In the genomic region with DNA sequence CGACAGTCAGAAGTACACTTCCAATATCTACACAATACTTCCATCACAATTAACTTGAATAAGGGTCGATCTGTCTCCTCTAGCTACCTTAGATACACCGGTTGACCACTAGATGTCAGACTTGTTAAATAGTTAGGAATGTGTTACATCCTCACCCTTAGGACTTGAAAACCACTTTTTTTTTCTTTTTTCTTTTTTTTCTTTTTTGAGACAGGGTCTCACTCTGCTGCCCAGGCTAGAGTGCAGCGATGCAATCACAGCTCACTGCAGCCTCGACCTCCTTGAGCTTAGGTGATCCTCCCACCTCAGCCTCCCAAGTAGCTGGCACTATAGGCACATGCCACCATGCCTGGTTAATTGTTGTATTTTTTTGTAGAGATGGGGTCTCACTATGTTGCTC, we compare ENCODE assay signal across 8 cellular contexts.
DNase-seq lines count a peak whose midpoint lies in the region; ATAC-seq, FAIRE-seq and TF ChIP-seq lines count a peak whose summit lies in the region.

No MANE protein-coding gene starts in this region.

- intact Hi-C loops in activated CD4-positive, alpha-beta memory T cell treated with anti-CD3 and anti-CD28 coated beads for 36 hours (cut with micrococcal nuclease) = loop anchor here (2.0 to 5.0 kb wide), 2 partner anchors 214 to 755 kb away; no protein-coding TSS in a partner anchor

- no peak overlapping the region for H3K4me3 Mint-ChIP-seq in brain
- H3K4me3 Mint-ChIP-seq in activated CD4-positive, alpha-beta memory T cell treated with anti-CD3 and anti-CD28 coated beads for 36 hours = no peak overlapping the region

- no peaks in the 10 kb centered on the region for H3K9me3 Mint-ChIP-seq in brain
- no peaks in the 10 kb centered on the region for H3K9me3 Mint-ChIP-seq in activated CD4-positive, alpha-beta memory T cell treated with anti-CD3 and anti-CD28 coated beads for 36 hours

- CTCF ChIA-PET in activated CD4-positive, alpha-beta memory T cell treated with anti-CD3 and anti-CD28 coated beads for 36 hours (lab: Charles Lee) = interaction anchor here (0.6 to 1.5 kb wide), 9 partner anchors 9 to 1749 kb away, joined by 3 to 4 read pairs (median 4); no protein-coding TSS in a partner anchor

- ATAC-seq in GM19395 (IDR thresholded peaks at IDR 0.05; ENCODE audit: unreplicated experiment) (peak; percentile 94), HG03378 (IDR thresholded peaks at IDR 0.05; ENCODE audit: unreplicated experiment) (peak; percentile 94), left lobe of liver (peak; percentile 84)

- no peaks in the 10 kb centered on the region for H3K27me3 Mint-ChIP-seq in brain
- no peaks in the 10 kb centered on the region for H3K27me3 Mint-ChIP-seq in activated CD4-positive, alpha-beta memory T cell treated with anti-CD3 and anti-CD28 coated beads for 36 hours

- POLR2A ChIA-PET in activated CD4-positive, alpha-beta memory T cell treated with anti-CD3 and anti-CD28 coated beads for 36 hours (lab: Charles Lee) = no interaction called here

- H3K4me1 Mint-ChIP-seq in brain = no peaks in the 10 kb centered on the region
- no peaks in the 10 kb centered on the region for H3K4me1 Mint-ChIP-seq in activated CD4-positive, alpha-beta memory T cell treated with anti-CD3 and anti-CD28 coated beads for 36 hours (ENCODE audit: low read depth)

- no peaks in the 10 kb centered on the region for H3K36me3 Mint-ChIP-seq in brain
- no peaks in the 10 kb centered on the region for H3K36me3 Mint-ChIP-seq in activated CD4-positive, alpha-beta memory T cell treated with anti-CD3 and anti-CD28 coated beads for 36 hours

- DNase-seq in D721Med (ENCODE audit: insufficient read length, low spot score) (peak; percentile 70), NCI-H446 (lab: John Stamatoyannopoulos, UW) (peak; percentile 4 to 61), left lobe of liver (ENCODE audit: low spot score) (no peak), cortex of kidney (lab: John Stamatoyannopoulos, UW) (no peak)
- DNase-seq in activated CD4-positive, alpha-beta memory T cell treated with anti-CD3 and anti-CD28 coated beads for 36 hours = no peak

- no peak overlapping the region for H3K27ac Mint-ChIP-seq in brain
- no peak overlapping the region for H3K27ac Mint-ChIP-seq in activated CD4-positive, alpha-beta memory T cell treated with anti-CD3 and anti-CD28 coated beads for 36 hours

- peak; percentile 98 for FAIRE-seq in D721Med (lab: Jason Lieb, UNC)

- TF ChIP-seq CTCF in D721Med (IDR thresholded peaks at IDR 0.05; ENCODE audit: insufficient read depth, missing control alignments) (peak; percentile 90), brain (conservative IDR thresholded peaks at IDR 0.05) (peak; percentile 67 to 84)

Comparison
In these comparisons a context has a peak if more than half of its experiments do, and no peak if none do; other contexts are left out.
1. DNase-seq: peak in D721Med (single experiment) and NCI-H446 (2 of 2); none in left lobe of liver (single experiment), activated CD4-positive, alpha-beta memory T cell treated with anti-CD3 and anti-CD28 coated beads for 36 hours (single experiment) and cortex of kidney (single experiment).
2. Peak in every context shown above with its lines, with median percentiles within 50 percentile points of each other: ATAC-seq.